ENCODE assay signal across 2 cellular contexts in genomic region chr4:78309352-78309751, GRCh38.
TF ChIP-seq lines count a peak whose summit lies in the region.

No MANE protein-coding gene starts in this region.

TF ChIP-seq in HepG2, 621 proteins besides CTCF, POLR2A, EP300 and RAD21 (continued from another document):
- TF ChIP-seq ZBTB14 (CRISPR knock-in tag; IDR thresholded peaks at IDR 0.05) = no peak

TF ChIP-seq in GM23338, 12 proteins besides CTCF, POLR2A, EP300 and RAD21 (continued from another document):
- no peak for TF ChIP-seq REST (IDR thresholded peaks at IDR 0.05; ENCODE audit: unreplicated experiment)
- no peak for TF ChIP-seq CREB1 (CRISPR knock-in tag; IDR thresholded peaks at IDR 0.05; ENCODE audit: low read depth)
- TF ChIP-seq ZNF114 (CRISPR knock-in tag; IDR thresholded peaks at IDR 0.05) = no peak
- no peak for TF ChIP-seq EZH2 (IDR thresholded peaks at IDR 0.05; ENCODE audit: low read depth, unreplicated experiment)
